ENCODE assay signal across 1 cellular context in the genomic region with DNA sequence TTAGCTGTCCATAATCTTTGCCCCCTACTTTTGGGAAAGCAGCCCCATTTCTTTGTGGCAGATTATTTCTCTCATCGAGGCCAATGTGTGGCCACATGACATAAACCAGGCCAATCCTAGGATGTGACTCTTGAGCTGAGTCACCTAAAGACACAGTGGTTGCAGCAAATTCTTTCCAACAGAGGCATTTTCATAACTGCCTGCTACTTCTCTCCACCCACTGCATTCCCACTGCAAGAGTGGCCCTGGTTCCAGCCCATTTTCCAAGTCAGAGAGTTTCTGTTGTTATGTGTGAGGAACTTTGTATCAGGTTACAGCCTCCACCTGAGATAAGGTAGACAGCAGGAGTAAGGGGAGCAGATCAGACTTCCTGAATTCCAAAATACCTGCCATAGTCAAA.
TF ChIP-seq lines count a peak whose summit lies in the region.

No MANE protein-coding gene starts in this region.

TF ChIP-seq in H1, 55 proteins besides CTCF, POLR2A, EP300 and RAD21 (continued from another document):
- TF ChIP-seq, protein P1, sequence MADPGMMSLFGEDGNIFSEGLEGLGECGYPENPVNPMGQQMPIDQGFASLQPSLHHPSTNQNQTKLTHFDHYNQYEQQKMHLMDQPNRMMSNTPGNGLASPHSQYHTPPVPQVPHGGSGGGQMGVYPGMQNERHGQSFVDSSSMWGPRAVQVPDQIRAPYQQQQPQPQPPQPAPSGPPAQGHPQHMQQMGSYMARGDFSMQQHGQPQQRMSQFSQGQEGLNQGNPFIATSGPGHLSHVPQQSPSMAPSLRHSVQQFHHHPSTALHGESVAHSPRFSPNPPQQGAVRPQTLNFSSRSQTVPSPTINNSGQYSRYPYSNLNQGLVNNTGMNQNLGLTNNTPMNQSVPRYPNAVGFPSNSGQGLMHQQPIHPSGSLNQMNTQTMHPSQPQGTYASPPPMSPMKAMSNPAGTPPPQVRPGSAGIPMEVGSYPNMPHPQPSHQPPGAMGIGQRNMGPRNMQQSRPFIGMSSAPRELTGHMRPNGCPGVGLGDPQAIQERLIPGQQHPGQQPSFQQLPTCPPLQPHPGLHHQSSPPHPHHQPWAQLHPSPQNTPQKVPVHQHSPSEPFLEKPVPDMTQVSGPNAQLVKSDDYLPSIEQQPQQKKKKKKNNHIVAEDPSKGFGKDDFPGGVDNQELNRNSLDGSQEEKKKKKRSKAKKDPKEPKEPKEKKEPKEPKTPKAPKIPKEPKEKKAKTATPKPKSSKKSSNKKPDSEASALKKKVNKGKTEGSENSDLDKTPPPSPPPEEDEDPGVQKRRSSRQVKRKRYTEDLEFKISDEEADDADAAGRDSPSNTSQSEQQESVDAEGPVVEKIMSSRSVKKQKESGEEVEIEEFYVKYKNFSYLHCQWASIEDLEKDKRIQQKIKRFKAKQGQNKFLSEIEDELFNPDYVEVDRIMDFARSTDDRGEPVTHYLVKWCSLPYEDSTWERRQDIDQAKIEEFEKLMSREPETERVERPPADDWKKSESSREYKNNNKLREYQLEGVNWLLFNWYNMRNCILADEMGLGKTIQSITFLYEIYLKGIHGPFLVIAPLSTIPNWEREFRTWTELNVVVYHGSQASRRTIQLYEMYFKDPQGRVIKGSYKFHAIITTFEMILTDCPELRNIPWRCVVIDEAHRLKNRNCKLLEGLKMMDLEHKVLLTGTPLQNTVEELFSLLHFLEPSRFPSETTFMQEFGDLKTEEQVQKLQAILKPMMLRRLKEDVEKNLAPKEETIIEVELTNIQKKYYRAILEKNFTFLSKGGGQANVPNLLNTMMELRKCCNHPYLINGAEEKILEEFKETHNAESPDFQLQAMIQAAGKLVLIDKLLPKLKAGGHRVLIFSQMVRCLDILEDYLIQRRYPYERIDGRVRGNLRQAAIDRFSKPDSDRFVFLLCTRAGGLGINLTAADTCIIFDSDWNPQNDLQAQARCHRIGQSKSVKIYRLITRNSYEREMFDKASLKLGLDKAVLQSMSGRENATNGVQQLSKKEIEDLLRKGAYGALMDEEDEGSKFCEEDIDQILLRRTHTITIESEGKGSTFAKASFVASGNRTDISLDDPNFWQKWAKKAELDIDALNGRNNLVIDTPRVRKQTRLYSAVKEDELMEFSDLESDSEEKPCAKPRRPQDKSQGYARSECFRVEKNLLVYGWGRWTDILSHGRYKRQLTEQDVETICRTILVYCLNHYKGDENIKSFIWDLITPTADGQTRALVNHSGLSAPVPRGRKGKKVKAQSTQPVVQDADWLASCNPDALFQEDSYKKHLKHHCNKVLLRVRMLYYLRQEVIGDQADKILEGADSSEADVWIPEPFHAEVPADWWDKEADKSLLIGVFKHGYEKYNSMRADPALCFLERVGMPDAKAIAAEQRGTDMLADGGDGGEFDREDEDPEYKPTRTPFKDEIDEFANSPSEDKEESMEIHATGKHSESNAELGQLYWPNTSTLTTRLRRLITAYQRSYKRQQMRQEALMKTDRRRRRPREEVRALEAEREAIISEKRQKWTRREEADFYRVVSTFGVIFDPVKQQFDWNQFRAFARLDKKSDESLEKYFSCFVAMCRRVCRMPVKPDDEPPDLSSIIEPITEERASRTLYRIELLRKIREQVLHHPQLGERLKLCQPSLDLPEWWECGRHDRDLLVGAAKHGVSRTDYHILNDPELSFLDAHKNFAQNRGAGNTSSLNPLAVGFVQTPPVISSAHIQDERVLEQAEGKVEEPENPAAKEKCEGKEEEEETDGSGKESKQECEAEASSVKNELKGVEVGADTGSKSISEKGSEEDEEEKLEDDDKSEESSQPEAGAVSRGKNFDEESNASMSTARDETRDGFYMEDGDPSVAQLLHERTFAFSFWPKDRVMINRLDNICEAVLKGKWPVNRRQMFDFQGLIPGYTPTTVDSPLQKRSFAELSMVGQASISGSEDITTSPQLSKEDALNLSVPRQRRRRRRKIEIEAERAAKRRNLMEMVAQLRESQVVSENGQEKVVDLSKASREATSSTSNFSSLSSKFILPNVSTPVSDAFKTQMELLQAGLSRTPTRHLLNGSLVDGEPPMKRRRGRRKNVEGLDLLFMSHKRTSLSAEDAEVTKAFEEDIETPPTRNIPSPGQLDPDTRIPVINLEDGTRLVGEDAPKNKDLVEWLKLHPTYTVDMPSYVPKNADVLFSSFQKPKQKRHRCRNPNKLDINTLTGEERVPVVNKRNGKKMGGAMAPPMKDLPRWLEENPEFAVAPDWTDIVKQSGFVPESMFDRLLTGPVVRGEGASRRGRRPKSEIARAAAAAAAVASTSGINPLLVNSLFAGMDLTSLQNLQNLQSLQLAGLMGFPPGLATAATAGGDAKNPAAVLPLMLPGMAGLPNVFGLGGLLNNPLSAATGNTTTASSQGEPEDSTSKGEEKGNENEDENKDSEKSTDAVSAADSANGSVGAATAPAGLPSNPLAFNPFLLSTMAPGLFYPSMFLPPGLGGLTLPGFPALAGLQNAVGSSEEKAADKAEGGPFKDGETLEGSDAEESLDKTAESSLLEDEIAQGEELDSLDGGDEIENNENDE (IDR thresholded peaks at IDR 0.05; ENCODE audit: insufficient replicate concordance, low read length), result no peak
- no peak for TF ChIP-seq SUZ12 (IDR thresholded peaks at IDR 0.05; ENCODE audit: low read length)
